Comparison of ENCODE assay signal across 7 cellular contexts in genomic region chr11:100177651-100178050, GRCh38.
"Had no signal": no experiment of that assay in that cellular context is flagged by ENCODE, and none has a peak within 500 bp of the region (broad histone marks: within the 10 kb centered on the region; RNA-seq: fewer than 3 reads in every experiment).

No MANE protein-coding gene starts in this region.

- ATAC-seq: K562 had no signal

- H3K4me2 ChIP-seq: KMS-11 had no signal

- DNase-seq: IMR-90, KBM-7, KG1 had no signal

- FAIRE-seq: HTR-8/SVneo, K562 had no signal

- H3K27ac ChIP-seq: HL-60, KMS-11 had no signal

- H3K9ac ChIP-seq: KMS-11 had no signal

- H3K4me3 ChIP-seq: K562 had no signal
